In genomic region chr3:183318846-183319770, GRCh38 we compare ENCODE assay signal across 23 cellular contexts.
A peak's percentile ranks its signal among the peaks of the same experiment; 100 is the strongest.
DNase-seq lines count a peak whose midpoint lies in the region; ATAC-seq lines count a peak whose summit lies in the region.
"Had no signal": no experiment of that assay in that cellular context is flagged by ENCODE, and none has a peak within 500 bp of the region (broad histone marks: within the 10 kb centered on the region; RNA-seq: fewer than 3 reads in every experiment).

No MANE protein-coding gene starts in this region.

- no peaks in the 10 kb centered on the region for H3K9me3 ChIP-seq in SJSA1 (replicated peaks)
- H3K9me3 ChIP-seq: BLaER1, gastrocnemius medialis, SK-N-SH had no signal

- H3K36me3 Mint-ChIP-seq in activated CD4-positive, alpha-beta T cell treated with anti-CD3 and anti-CD28 coated beads for 36 hours (ENCODE audit: low read depth), result no peaks in the 10 kb centered on the region
- H3K36me3 Mint-ChIP-seq: memory B cell, natural killer cell had no signal

- H3K27me3 Mint-ChIP-seq in activated CD4-positive, alpha-beta T cell treated with anti-CD3 and anti-CD28 coated beads for 36 hours, result no peaks in the 10 kb centered on the region

- DNase-seq in activated CD4-positive, alpha-beta T cell treated with anti-CD3 and anti-CD28 coated beads for 36 hours, result no peak
- no peak for DNase-seq in activated CD4-positive, alpha-beta T cell treated with anti-CD3 and anti-CD28 coated beads, Interleukin-2, amount 50 U/mL, for 1 hour
- peak; percentile 25 for DNase-seq in CD1c-positive myeloid dendritic cell (ENCODE audit: extremely low spot score)
- peak; percentile 50 to 81 for DNase-seq in SJSA1 (ENCODE audit: low read depth in 1 of 2, low spot score in 2 of 2)
- DNase-seq in epithelial cell of prostate (ENCODE audit: low read depth, low spot score), result no peak
- DNase-seq in stimulated activated naive CD4-positive, alpha-beta T cell treated with Interleukin-2 at 50 U/mL for 16 hours (lab: John Stamatoyannopoulos, UW), result no peak
- DNase-seq: amniotic stem cell; caudate nucleus; dorsolateral prefrontal cortex; erythroblast; gastrocnemius medialis; kidney glomerular epithelial cell; natural killer cell; NCI-H1436; NCI-H2171 treated with DMSO at 0.1 percent for 48 hours; NCI-H82; SK-N-SH; stimulated activated CD4-positive, alpha-beta T cell treated with anti-CD3 and anti-CD28 coated beads, Interleukin-2, amount 100 ng/mL, for 48 hours had no signal

- no peak overlapping the region for H3K4me3 ChIP-seq in SJSA1
- H3K4me3 ChIP-seq: BLaER1, dorsolateral prefrontal cortex, gastrocnemius medialis, skin epidermis had no signal

- intact Hi-C loops in activated CD4-positive, alpha-beta T cell treated with anti-CD3 and anti-CD28 coated beads for 36 hours (cut with DNase I, micrococcal nuclease), result no loop called here

- H3K27ac ChIP-seq in SJSA1 (peak overlapping the region; percentile 73), epithelial cell of prostate (peak overlapping the region; percentile 33)
- H3K27ac ChIP-seq: BLaER1, dorsolateral prefrontal cortex, gastrocnemius medialis, skin epidermis had no signal

- H3K4me3 Mint-ChIP-seq in activated CD4-positive, alpha-beta T cell treated with anti-CD3 and anti-CD28 coated beads for 36 hours, result no peak overlapping the region
- H3K4me3 Mint-ChIP-seq: memory B cell, natural killer cell had no signal

- POLR2A ChIA-PET in activated CD4-positive, alpha-beta T cell treated with anti-CD3 and anti-CD28 coated beads for 36 hours (lab: Charles Lee), result interaction anchor here (1.1 kb wide), 1 partner anchor 33 kb away, joined by 4 read pairs; no protein-coding TSS in a partner anchor

- no peaks in the 10 kb centered on the region for H3K27me3 ChIP-seq in SJSA1 (replicated peaks)
- H3K27me3 ChIP-seq: BLaER1, dorsolateral prefrontal cortex, gastrocnemius medialis had no signal

- H3K9me3 Mint-ChIP-seq in activated CD4-positive, alpha-beta T cell treated with anti-CD3 and anti-CD28 coated beads for 36 hours (ENCODE audit: low read depth), result no peaks in the 10 kb centered on the region
- H3K9me3 Mint-ChIP-seq: memory B cell, natural killer cell had no signal

- CTCF ChIA-PET in activated CD4-positive, alpha-beta T cell treated with anti-CD3 and anti-CD28 coated beads for 36 hours (lab: Charles Lee), result interaction anchor here (1.0 to 1.1 kb wide), 3 partner anchors 18 to 52 kb away, joined by 3 to 6 read pairs (median 3); no protein-coding TSS in a partner anchor

- H3K4me1 ChIP-seq in SJSA1 (replicated peaks), result peaks cover 25% of the 10 kb centered on the region
- H3K4me1 ChIP-seq: gastrocnemius medialis had no signal

- peak; percentile 74 for ATAC-seq in activated CD4-positive, alpha-beta T cell treated with anti-CD3 and anti-CD28 coated beads for 36 hours
- ATAC-seq in HG02642 (IDR thresholded peaks at IDR 0.05; ENCODE audit: poor library complexity, unreplicated experiment) (no peak), HG03097 (IDR thresholded peaks at IDR 0.05; ENCODE audit: low FRiP score, unreplicated experiment) (no peak)
- ATAC-seq: gastrocnemius medialis, natural killer cell had no signal

- no peak overlapping the region for H3K27ac Mint-ChIP-seq in activated CD4-positive, alpha-beta T cell treated with anti-CD3 and anti-CD28 coated beads for 36 hours
- H3K27ac Mint-ChIP-seq: memory B cell, natural killer cell had no signal

- peaks cover 19% of the 10 kb centered on the region for H3K4me1 Mint-ChIP-seq in activated CD4-positive, alpha-beta T cell treated with anti-CD3 and anti-CD28 coated beads for 36 hours

- H3K36me3 ChIP-seq in SJSA1, result no peaks in the 10 kb centered on the region
- H3K36me3 ChIP-seq: gastrocnemius medialis had no signal

Comparison
In these comparisons a context has a peak if more than half of its experiments do, and no peak if none do; other contexts are left out.
1. DNase-seq: peak in CD1c-positive myeloid dendritic cell (single experiment) and SJSA1 (2 of 2); none in activated CD4-positive, alpha-beta T cell treated with anti-CD3 and anti-CD28 coated beads for 36 hours (single experiment), activated CD4-positive, alpha-beta T cell treated with anti-CD3 and anti-CD28 coated beads, Interleukin-2, amount 50 U/mL, for 1 hour (single experiment), epithelial cell of prostate (single experiment) and stimulated activated naive CD4-positive, alpha-beta T cell treated with Interleukin-2 at 50 U/mL for 16 hours (single experiment).